Comparison of ENCODE assay signal across 28 cellular contexts in the genomic region with DNA sequence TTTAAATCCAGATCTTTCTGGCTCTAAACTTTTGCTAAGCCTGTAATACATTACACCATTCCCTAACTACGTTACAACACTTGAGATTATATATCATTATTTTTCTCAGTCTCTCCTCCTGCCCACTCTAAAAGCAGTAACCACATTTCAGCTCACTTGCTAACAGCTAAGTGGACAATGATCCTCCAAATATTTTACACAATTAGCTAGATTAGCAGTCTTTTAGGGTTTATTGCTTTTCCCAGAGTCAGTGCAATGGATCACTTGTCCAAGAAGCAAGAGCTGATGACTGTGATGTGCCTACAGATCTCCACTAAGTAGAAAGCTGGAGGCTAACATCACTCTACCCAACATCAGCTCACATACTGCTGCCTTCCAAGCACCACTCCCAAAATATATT.
"Had no signal": no experiment of that assay in that cellular context is flagged by ENCODE, and none has a peak within 500 bp of the region (broad histone marks: within the 10 kb centered on the region; RNA-seq: fewer than 3 reads in every experiment).

No MANE protein-coding gene starts in this region.

- H3K4me3 ChIP-seq: adrenal gland, ascending aorta, cardiac muscle cell had no signal

- H3K27ac ChIP-seq: adrenal gland, ascending aorta, cardiac muscle cell had no signal

- H3K4me1 ChIP-seq: ascending aorta had no signal

- H3K36me3 ChIP-seq: adrenal gland, ascending aorta, cardiac muscle cell had no signal

- DNase-seq: activated B cell treated with CpG ODN at 0.5 μM for 24 hours; activated CD4-positive, alpha-beta memory T cell treated with anti-CD3 and anti-CD28 coated beads for 36 hours; activated CD4-positive, alpha-beta T cell treated with anti-CD3 and anti-CD28 coated beads for 4 hours; activated CD4-positive, alpha-beta T cell treated with anti-CD3 and anti-CD28 coated beads, Interleukin-2, amount 10 ng/mL, durations not matched to agents 24 days and 14 days; activated CD4-positive, alpha-beta T cell treated with anti-CD3 and anti-CD28 coated beads, Interleukin-2, amount 50 U/mL, for 1 hour; activated CD4-positive, alpha-beta T cell treated with anti-CD3 and anti-CD28 coated beads, Interleukin-2, amount 50 U/mL, for 4 hours; activated CD4-positive, CD25-positive, alpha-beta regulatory T cell treated with anti-CD3 and anti-CD28 coated beads, Interleukin-2, amount 50 U/mL, for 72 hours; activated CD8-positive, alpha-beta memory T cell treated with anti-CD3 and anti-CD28 coated beads, Interleukin-2, amount 50 U/mL, for 4 hours; activated CD8-positive, alpha-beta T cell treated with anti-CD3 and anti-CD28 coated beads for 36 hours; activated effector memory CD4-positive, alpha-beta T cell treated with anti-CD3 and anti-CD28 coated beads, Interleukin-2, amount 50 U/mL, for 16 hours; activated gamma-delta T cell treated with Interleukin-2 at 50 U/mL for 16 hours; activated naive CD4-positive, alpha-beta T cell; activated naive CD4-positive, alpha-beta T cell treated with anti-CD3 and anti-CD28 coated beads for 36 hours; activated naive CD4-positive, alpha-beta T cell treated with anti-CD3 and anti-CD28 coated beads, Interleukin-2, amount 50 U/mL, for 16 hours; activated naive CD8-positive, alpha-beta T cell treated with anti-CD3 and anti-CD28 coated beads for 36 hours; activated T-cell treated with anti-CD3 and anti-CD28 coated beads for 4 hours; activated T-cell treated with anti-CD3 and anti-CD28 coated beads, Interleukin-2, amount 50 U/mL, for 1 hour; activated T-cell treated with anti-CD3 and anti-CD28 coated beads, Interleukin-2, amount 50 U/mL, for 4 hours; activated T-cell treated with anti-CD3 and anti-CD28 coated beads, Interleukin-2, amount 50 U/mL, for 72 hours; adrenal gland; amygdala; anterior cingulate cortex; caudate nucleus; cerebellar nuclear complex; T-helper 2 cell; T-helper 9 cell had no signal

- H3K9me3 ChIP-seq: adrenal gland, ascending aorta had no signal
